ENCODE assay signal across 8 cellular contexts in genomic region chr6:166382500-166382932, GRCh38. TPM values are rescaled to one million over a fixed set of nuclear protein-coding genes. Genes with fewer than 3 reads are reported as not detected.
DNase-seq lines count a peak whose midpoint lies in the region; ATAC-seq and TF ChIP-seq lines count a peak whose summit lies in the region.

No MANE protein-coding gene starts in this region.

- intact Hi-C loops in left lung (cut with DNase I), result no loop called here

- peak; percentile 1 for ATAC-seq in GM19328 (IDR thresholded peaks at IDR 0.05; ENCODE audit: unreplicated experiment)
- ATAC-seq in HG03354 (IDR thresholded peaks at IDR 0.05; ENCODE audit: poor library complexity, severe bottlenecking, unreplicated experiment), result peak; percentile 17
- ATAC-seq in left lung, result peak; percentile 6
- ATAC-seq in HG02642 (IDR thresholded peaks at IDR 0.05; ENCODE audit: poor library complexity, unreplicated experiment), result no peak

- no peak for TF ChIP-seq EP300 in tibial nerve (IDR thresholded peaks at IDR 0.05)

- 0% methylated on average over 32 to 46 of the region's 46 CpGs for WGBS in tibial nerve, 2 donors

- in situ Hi-C loops in astrocyte of the spinal cord (cut with HindIII; ENCODE audit: low sequenced_read_pairs), result no loop called here

- no peak for TF ChIP-seq POLR2A in tibial nerve (IDR thresholded peaks at IDR 0.05)

- no peaks in the 10 kb centered on the region for H3K9me3 ChIP-seq in left lung
- H3K9me3 ChIP-seq in tibial nerve, result no peaks in the 10 kb centered on the region

- H3K4me3 ChIP-seq in astrocyte of the spinal cord (ENCODE audit: low read depth, low read length), result peak overlapping the region; percentile 72
- H3K4me3 ChIP-seq in left lung, result peak overlapping the region; percentile 92
- peak overlapping the region; percentile 79 to 96 (median 92) for H3K4me3 ChIP-seq in tibial nerve

- TF ChIP-seq CTCF in astrocyte of the spinal cord (IDR thresholded peaks at IDR 0.05; ENCODE audit: low read depth, low read length) (no peak), left lung (IDR thresholded peaks at IDR 0.05) (no peak), tibial nerve (IDR thresholded peaks at IDR 0.05) (no peak)

- H3K27me3 ChIP-seq in left lung, result no peaks in the 10 kb centered on the region
- H3K27me3 ChIP-seq in tibial nerve, result no peaks in the 10 kb centered on the region

- H3K4me1 ChIP-seq in left lung (peaks cover 4 to 10% of the 10 kb centered on the region in 2 donors), tibial nerve (peaks cover 0 to 31% (median 6%) of the 10 kb centered on the region in 4 donors)

- H3K27ac ChIP-seq in left lung, result peak overlapping the region; percentile 89 to 91
- peak overlapping the region; percentile 80 to 95 (median 92) for H3K27ac ChIP-seq in tibial nerve

- no peaks in the 10 kb centered on the region for H3K36me3 ChIP-seq in left lung
- no peaks in the 10 kb centered on the region for H3K36me3 ChIP-seq in tibial nerve

- no peak for DNase-seq in astrocyte of the spinal cord (ENCODE audit: low read depth, low spot score)
- DNase-seq in left lung, result no peak
- no peak for DNase-seq in tibial nerve (ENCODE audit: low spot score in 2 of 2)
- no peak for DNase-seq in NCI-H1048 (lab: John Stamatoyannopoulos, UW)
- DNase-seq in NCI-H146 treated with DMSO at 0.1 percent for 48 hours (lab: John Stamatoyannopoulos, UW; ENCODE audit: unreplicated experiment), result no peak

RNA-seq across cellular contexts. Expression of gene MPC1, which starts 0.2 kb away (rescaled TPM):
- 10 to 100 TPM; 51.4 to 56.7 TPM for total RNA-seq in left lung
- total RNA-seq in tibial nerve, result 10 to 100 TPM; 29.8 to 70.1 (median 53.7) TPM

RNA-seq across cellular contexts. Expression of gene SFT2D1, which starts 40.2 kb away (rescaled TPM):
- total RNA-seq in left lung (10 to 100 TPM; 51.0 to 63.8 TPM), tibial nerve (10 to 100 TPM; 41.1 to 59.4 (median 54.8) TPM)
